In the genomic region with DNA sequence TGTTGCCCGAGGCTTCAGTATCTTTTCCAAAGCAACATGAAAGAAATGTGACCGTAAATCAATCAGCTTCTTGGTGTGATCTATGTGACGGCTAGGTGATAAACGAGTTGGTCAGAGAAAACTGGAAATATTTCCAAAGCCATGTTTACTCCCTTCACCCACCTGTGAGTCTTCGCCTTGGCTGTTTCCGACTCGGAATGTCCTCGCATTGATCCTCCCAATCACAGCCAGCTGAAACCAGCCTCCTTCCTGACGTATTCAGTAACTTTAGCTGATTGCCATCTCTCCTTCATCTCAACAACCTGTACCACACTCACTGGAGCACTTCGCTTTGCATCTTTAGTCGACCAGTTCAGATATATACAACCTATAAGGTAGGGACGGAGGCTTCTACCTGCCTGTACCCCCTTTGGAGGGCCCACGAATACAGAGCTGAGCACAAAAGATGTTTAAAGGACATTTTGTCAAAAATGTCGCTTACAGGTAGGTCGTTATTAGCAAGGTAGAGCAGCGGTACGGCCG, we compare ENCODE assay signal across 9 cellular contexts. TPM values are rescaled to one million over a fixed set of nuclear protein-coding genes. Genes with fewer than 3 reads are reported as not detected.
DNase-seq lines count a peak whose midpoint lies in the region; ATAC-seq, FAIRE-seq and TF ChIP-seq lines count a peak whose summit lies in the region.
"Had no signal": no experiment of that assay in that cellular context is flagged by ENCODE, and none has a peak within 500 bp of the region (broad histone marks: within the 10 kb centered on the region; RNA-seq: fewer than 3 reads in every experiment).

No MANE protein-coding gene starts in this region.

- TF ChIP-seq CTCF in body of pancreas (IDR thresholded peaks at IDR 0.05) (no peak), keratinocyte (optimal IDR thresholded peaks at IDR 0.05 in 1 of 3, IDR thresholded peaks at IDR 0.05 in 1 of 3, conservative IDR thresholded peaks at IDR 0.05 in 1 of 3; ENCODE audit: extremely low read depth in 1 of 3, insufficient read depth in 2 of 3, low read length in 3 of 3) (no peak)

- H3K27ac ChIP-seq in Karpas-422 (ENCODE audit: low read length) (no peak overlapping the region), body of pancreas (peak overlapping the region; percentile 69 to 91 (median 82)), keratinocyte (ENCODE audit: control insufficient read depth, insufficient read depth, low read length) (peak overlapping the region; percentile 67)

- H4K20me1 ChIP-seq in Karpas-422 (ENCODE audit: insufficient read depth, low read depth, low read length) = peaks cover 25% of the 10 kb centered on the region
- H4K20me1 ChIP-seq in keratinocyte (ENCODE audit: control insufficient read depth, extremely low read depth, insufficient read depth, low read length) = peaks cover 17% of the 10 kb centered on the region

- 5 to 6% methylated on average over 18 of the region's 18 CpGs for WGBS in body of pancreas, 2 donors

- intact Hi-C loops in body of pancreas (cut with DNase I) = no loop called here

- H3K4me2 ChIP-seq in Karpas-422 (ENCODE audit: low read depth, low read length, poor library complexity, severe bottlenecking) (no peak overlapping the region), keratinocyte (ENCODE audit: control insufficient read depth, extremely low read depth, insufficient read depth, low read depth, low read length) (peak overlapping the region; percentile 96)

- peak overlapping the region; percentile 87 for H3K27ac Mint-ChIP-seq in stimulated activated naive B cell treated with anti-CD40 and anti-IgM and Interleukin-4, amounts not matched to agents 10 μg/mL and 1 μg/mL and 100 μg/mL, for 72 hours

- peaks cover 18 to 52% of the 10 kb centered on the region in 2 donors for H3K4me1 Mint-ChIP-seq in stimulated activated naive B cell treated with anti-CD40 and anti-IgM and Interleukin-4, amounts not matched to agents 10 μg/mL and 1 μg/mL and 100 μg/mL, for 72 hours

- DNase-seq in DMS53 treated with DMSO at 0.1 percent for 48 hours (lab: John Stamatoyannopoulos, UW; ENCODE audit: unreplicated experiment) = peak; percentile 54
- DNase-seq in Karpas-422 = peak; percentile 62
- DNase-seq in body of pancreas = peak in 1 of 4 donors; percentile 26
- no peak for DNase-seq in keratinocyte (ENCODE audit: low read depth, low spot score)
- DNase-seq in stimulated activated naive B cell treated with anti-CD40 and anti-IgM and Interleukin-4, amounts not matched to agents 10 μg/mL and 1 μg/mL and 100 μg/mL, for 72 hours = no peak
- no peak for DNase-seq in H4 (ENCODE audit: low spot score)
- DNase-seq in HK-2 (ENCODE audit: unreplicated experiment) = no peak

- no peak for TF ChIP-seq POLR2A in body of pancreas (IDR thresholded peaks at IDR 0.05)

- ATAC-seq in body of pancreas (peak; percentile 13), GM21576 (IDR thresholded peaks at IDR 0.05; ENCODE audit: unreplicated experiment) (no peak)
- ATAC-seq in stimulated activated naive B cell treated with anti-CD40 and anti-IgM and Interleukin-4, amounts not matched to agents 10 μg/mL and 1 μg/mL and 100 μg/mL, for 72 hours (replicated peaks) = peak in 1 of 2 donors; percentile 20

- FAIRE-seq in keratinocyte (lab: Jason Lieb, UNC) = no peak

- dilution Hi-C loops in keratinocyte (cut with MboI; ENCODE audit: extremely low pct_ligation_motif_present, low sequenced_read_pairs) = no loop called here

- H3K9ac ChIP-seq in Karpas-422 (ENCODE audit: low read length) (no peak overlapping the region), keratinocyte (ENCODE audit: control insufficient read depth, extremely low read depth, insufficient read depth, low read length) (peak overlapping the region; percentile 75)

- no peaks in the 10 kb centered on the region for H3K9me3 ChIP-seq in Karpas-422 (ENCODE audit: low read length)
- H3K9me3 ChIP-seq in body of pancreas = no peaks in the 10 kb centered on the region
- H3K9me3 ChIP-seq in keratinocyte (ENCODE audit: control insufficient read depth, low read depth, low read length) = no peaks in the 10 kb centered on the region

- H3K27me3 ChIP-seq in Karpas-422 (ENCODE audit: low read length) = no peaks in the 10 kb centered on the region
- no peaks in the 10 kb centered on the region for H3K27me3 ChIP-seq in body of pancreas
- H3K27me3 ChIP-seq in keratinocyte (ENCODE audit: control insufficient read depth, extremely low read depth, insufficient read depth, low read length) = no peaks in the 10 kb centered on the region

- no peaks in the 10 kb centered on the region for H3K9me2 ChIP-seq in Karpas-422 (replicated peaks; ENCODE audit: insufficient read depth, low read length)

- no peaks in the 10 kb centered on the region for H3K27me3 Mint-ChIP-seq in stimulated activated naive B cell treated with anti-CD40 and anti-IgM and Interleukin-4, amounts not matched to agents 10 μg/mL and 1 μg/mL and 100 μg/mL, for 72 hours

- peaks cover 8% of the 10 kb centered on the region; the same call in 1 of the 2 replicates for H3K79me2 ChIP-seq in Karpas-422 (ENCODE audit: low read length)
- H3K79me2 ChIP-seq in keratinocyte (ENCODE audit: control insufficient read depth, insufficient read depth, low read length) = peaks cover 21% of the 10 kb centered on the region

- peaks cover 39% of the 10 kb centered on the region for H3K36me3 ChIP-seq in Karpas-422 (ENCODE audit: insufficient read depth, low read length)
- peaks cover 6 to 7% of the 10 kb centered on the region in 2 donors for H3K36me3 ChIP-seq in body of pancreas (replicated peaks in 1 of 2; ENCODE audit: insufficient read depth in 1 of 2, low read depth in 2 of 2)
- peaks cover 16 to 23% of the 10 kb centered on the region in 2 experiments for H3K36me3 ChIP-seq in keratinocyte (ENCODE audit: control insufficient read depth in 2 of 2, extremely low read depth in 1 of 2, insufficient read depth in 2 of 2, low read length in 2 of 2)

- H3K36me3 Mint-ChIP-seq in stimulated activated naive B cell treated with anti-CD40 and anti-IgM and Interleukin-4, amounts not matched to agents 10 μg/mL and 1 μg/mL and 100 μg/mL, for 72 hours = peaks cover 39 to 45% of the 10 kb centered on the region in 2 donors

- H2AFZ ChIP-seq in Karpas-422 (ENCODE audit: low read length) (no peak overlapping the region), keratinocyte (ENCODE audit: control insufficient read depth, low read length) (peak overlapping the region; percentile 59)

- H3K9me1 ChIP-seq in keratinocyte (ENCODE audit: control insufficient read depth, extremely low read depth, insufficient read depth, low read length) = no peaks in the 10 kb centered on the region

- H3K4me1 ChIP-seq in Karpas-422 (ENCODE audit: low read length) (peaks cover under 1% of the 10 kb centered on the region; the same call in 1 of the 2 replicates), body of pancreas (peaks cover 36% of the 10 kb centered on the region), keratinocyte (ENCODE audit: control insufficient read depth, extremely low read depth, insufficient read depth, low read length) (peaks cover 29% of the 10 kb centered on the region)

- H3K4me3 Mint-ChIP-seq in stimulated activated naive B cell treated with anti-CD40 and anti-IgM and Interleukin-4, amounts not matched to agents 10 μg/mL and 1 μg/mL and 100 μg/mL, for 72 hours = peak overlapping the region; percentile 89

- no peak overlapping the region for H3K4me3 ChIP-seq in Karpas-422 (ENCODE audit: low read length)
- peak overlapping the region; percentile 33 to 44 for H3K4me3 ChIP-seq in body of pancreas
- H3K4me3 ChIP-seq in keratinocyte (ENCODE audit: control insufficient read depth in 2 of 3, extremely low read depth in 1 of 3, insufficient read depth in 2 of 3, low read depth in 1 of 3, low read length in 3 of 3) = peak overlapping the region; percentile 47 to 80 (median 72)

- H3K9me3 Mint-ChIP-seq in stimulated activated naive B cell treated with anti-CD40 and anti-IgM and Interleukin-4, amounts not matched to agents 10 μg/mL and 1 μg/mL and 100 μg/mL, for 72 hours = no peaks in the 10 kb centered on the region

RNA-seq across cellular contexts. Expression of gene RPL26, which starts 7.2 kb away (rescaled TPM):
- 4,201 and 4,757 TPM in 2 replicates for total RNA-seq in Karpas-422 (2014; rRNA removed; shearing (Covaris generic); ENCODE audit: low replicate concordance)
- total RNA-seq in body of pancreas = 1,000 to 10,000 TPM; 1,496 to 1,646 TPM
- polyA plus RNA-seq in keratinocyte = 4,206 to 5,909 TPM (median 4,505 TPM) in 3 replicates
- polyA plus RNA-seq in keratinocyte (2011; ENCODE audit: low read depth) = 10,583 TPM
- polyA plus RNA-seq in keratinocyte (2011; cell fraction: cytosol; rRNA removed) = 7,444 and 8,930 TPM in 2 replicates
- 1,165 and 1,684 TPM in 2 replicates for polyA plus RNA-seq in keratinocyte (2011; cell fraction: nucleus; rRNA removed)
- polyA plus RNA-seq in keratinocyte (2012; ENCODE audit: low replicate concordance) = 3,382 and 6,981 TPM in 2 replicates
- polyA minus RNA-seq in keratinocyte = 276 to 2,052 TPM (median 1,323 TPM) in 3 replicates
- 863 TPM for polyA minus RNA-seq in keratinocyte (2011; cell fraction: cytosol; rRNA and poly(A)+ RNA removed)
- polyA minus RNA-seq in keratinocyte (2011; cell fraction: nucleus; rRNA and poly(A)+ RNA removed) = 120 and 225 TPM in 2 replicates
- total RNA-seq in H4 (2014; rRNA removed; shearing (Covaris generic)) = 2,934 and 3,123 TPM in 2 replicates

RNA-seq across cellular contexts. Expression of gene RNF222, which starts 21.8 kb away (rescaled TPM):
- not detected in 2 replicates for total RNA-seq in Karpas-422 (2014; rRNA removed; shearing (Covaris generic); ENCODE audit: low replicate concordance)
- not detected for total RNA-seq in body of pancreas
- 0.18 to 0.46 TPM (median 0.23 TPM) in 3 replicates for polyA plus RNA-seq in keratinocyte
- polyA plus RNA-seq in keratinocyte (2011; ENCODE audit: low read depth) = 0.81 TPM
- 0.16 TPM in 2 replicates for polyA plus RNA-seq in keratinocyte (2011; cell fraction: cytosol; rRNA removed)
- 0.75 and 0.76 TPM in 2 replicates for polyA plus RNA-seq in keratinocyte (2011; cell fraction: nucleus; rRNA removed)
- polyA plus RNA-seq in keratinocyte (2012; ENCODE audit: low replicate concordance) = 0.15 and 6.4 TPM in 2 replicates
- polyA minus RNA-seq in keratinocyte = 0.10 to 0.36 TPM (median 0.16 TPM) in 3 replicates
- not detected for polyA minus RNA-seq in keratinocyte (2011; cell fraction: cytosol; rRNA and poly(A)+ RNA removed)
- 0.53 and 0.85 TPM in 2 replicates for polyA minus RNA-seq in keratinocyte (2011; cell fraction: nucleus; rRNA and poly(A)+ RNA removed)
- not detected in 2 replicates for total RNA-seq in H4 (2014; rRNA removed; shearing (Covaris generic))
- total RNA-seq: NCI-H460 had no signal

RNA-seq across cellular contexts. Expression of gene ODF4, which starts 36.2 kb away (rescaled TPM):
- not detected in 2 replicates for total RNA-seq in Karpas-422 (2014; rRNA removed; shearing (Covaris generic); ENCODE audit: low replicate concordance)
- total RNA-seq in body of pancreas = not detected
- polyA plus RNA-seq in keratinocyte = not detected in 3 replicates
- not detected for polyA plus RNA-seq in keratinocyte (2011; ENCODE audit: low read depth)
- polyA plus RNA-seq in keratinocyte (2011; cell fraction: cytosol; rRNA removed) = not detected in 2 replicates
- polyA plus RNA-seq in keratinocyte (2011; cell fraction: nucleus; rRNA removed) = not detected in 2 replicates
- polyA plus RNA-seq in keratinocyte (2012; ENCODE audit: low replicate concordance) = not detected in 2 replicates
- not detected in 3 replicates for polyA minus RNA-seq in keratinocyte
- polyA minus RNA-seq in keratinocyte (2011; cell fraction: cytosol; rRNA and poly(A)+ RNA removed) = not detected
- polyA minus RNA-seq in keratinocyte (2011; cell fraction: nucleus; rRNA and poly(A)+ RNA removed) = not detected in 2 replicates
- not detected in 2 replicates for total RNA-seq in H4 (2014; rRNA removed; shearing (Covaris generic))
- total RNA-seq: NCI-H460 had no signal

RNA-seq across cellular contexts. Expression of gene NDEL1, which starts 59.9 kb away (rescaled TPM):
- total RNA-seq in Karpas-422 (2014; rRNA removed; shearing (Covaris generic); ENCODE audit: low replicate concordance) = 26.0 and 48.6 TPM in 2 replicates
- total RNA-seq in body of pancreas = 10 to 100 TPM; 26.2 to 39.6 TPM
- polyA plus RNA-seq in keratinocyte = 65.4 to 77.4 TPM (median 76.8 TPM) in 3 replicates
- polyA plus RNA-seq in keratinocyte (2011; ENCODE audit: low read depth) = 313 TPM
- 61.4 and 64.7 TPM in 2 replicates for polyA plus RNA-seq in keratinocyte (2011; cell fraction: cytosol; rRNA removed)
- 129 and 132 TPM in 2 replicates for polyA plus RNA-seq in keratinocyte (2011; cell fraction: nucleus; rRNA removed)
- polyA plus RNA-seq in keratinocyte (2012; ENCODE audit: low replicate concordance) = 43.8 and 92.3 TPM in 2 replicates
- polyA minus RNA-seq in keratinocyte = 38.4 to 62.2 TPM (median 58.5 TPM) in 3 replicates
- polyA minus RNA-seq in keratinocyte (2011; cell fraction: cytosol; rRNA and poly(A)+ RNA removed) = 41.4 TPM
- 57.6 and 98.0 TPM in 2 replicates for polyA minus RNA-seq in keratinocyte (2011; cell fraction: nucleus; rRNA and poly(A)+ RNA removed)
- 16.1 and 31.8 TPM in 2 replicates for total RNA-seq in H4 (2014; rRNA removed; shearing (Covaris generic))

Comparison
In these comparisons a context has a peak if more than half of its experiments do, and no peak if none do; other contexts are left out.
1. DNase-seq: peak in DMS53 treated with DMSO at 0.1 percent for 48 hours (single experiment) and Karpas-422 (single experiment); none in keratinocyte (single experiment), stimulated activated naive B cell treated with anti-CD40 and anti-IgM and Interleukin-4, amounts not matched to agents 10 μg/mL and 1 μg/mL and 100 μg/mL, for 72 hours (single experiment), H4 (single experiment) and HK-2 (single experiment).